ENCODE assay signal across 20 cellular contexts in the genomic region with DNA sequence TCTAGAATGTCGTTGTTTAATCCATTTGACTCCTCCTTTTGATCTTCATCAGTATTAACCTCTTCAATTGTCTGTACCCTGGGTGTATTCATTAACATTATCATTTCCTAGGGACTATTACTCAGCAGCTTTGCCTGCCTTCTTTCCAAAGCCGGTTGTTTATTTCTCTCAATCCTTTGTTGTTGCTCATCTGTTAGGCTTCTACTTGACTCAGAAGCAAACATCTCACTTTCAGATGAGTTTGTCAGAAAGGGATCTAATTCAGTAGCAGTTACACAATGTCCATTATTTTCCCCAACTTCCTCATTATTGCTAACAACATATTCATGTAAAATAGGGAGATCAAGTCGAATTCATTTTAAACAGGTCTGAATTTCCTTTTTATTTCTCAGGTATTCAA. TPM values are rescaled to one million over a fixed set of nuclear protein-coding genes. Genes with fewer than 3 reads are reported as not detected.
A peak's percentile ranks its signal among the peaks of the same experiment; 100 is the strongest.
DNase-seq lines count a peak whose midpoint lies in the region; ATAC-seq and TF ChIP-seq lines count a peak whose summit lies in the region.
"Had no signal": no experiment of that assay in that cellular context is flagged by ENCODE, and none has a peak within 500 bp of the region (broad histone marks: within the 10 kb centered on the region; RNA-seq: fewer than 3 reads in every experiment).

No MANE protein-coding gene starts in this region.

- no peak overlapping the region for H3K4me3 ChIP-seq in choroid plexus epithelial cell (ENCODE audit: low read depth, low read length)
- H3K4me3 ChIP-seq in osteoblast (ENCODE audit: insufficient read depth, low read length) = no peak overlapping the region
- no peak overlapping the region for H3K4me3 ChIP-seq in uterus
- H3K4me3 ChIP-seq: esophagus muscularis mucosa, neural progenitor cell, upper lobe of left lung had no signal

- H3K27me3 ChIP-seq in osteoblast (ENCODE audit: insufficient read depth, low read length) (no peaks in the 10 kb centered on the region), uterus (no peaks in the 10 kb centered on the region)
- H3K27me3 ChIP-seq: neural progenitor cell, upper lobe of left lung had no signal

- no peak for ATAC-seq in HG03378 (IDR thresholded peaks at IDR 0.05; ENCODE audit: unreplicated experiment)
- ATAC-seq: HCT116; SK-N-SH treated with all-trans-retinoic acid at 6 μM for 48 hours; stimulated activated naive CD8-positive, alpha-beta T cell treated with anti-CD3 and anti-CD28 coated beads, Interleukin-15, amount 100 ng/mL, for 72 hours had no signal

- intact Hi-C loops in uterus (cut with DNase I; ENCODE audit: low total_unique reads) = no loop called here

- peak overlapping the region; percentile 20 for H3K4me2 ChIP-seq in osteoblast (ENCODE audit: insufficient read depth, low read length)
- H3K4me2 ChIP-seq: neural progenitor cell had no signal

- H3K4me1 ChIP-seq in osteoblast (ENCODE audit: insufficient read depth, low read length) (peaks cover 8% of the 10 kb centered on the region), uterus (no peaks in the 10 kb centered on the region)
- H3K4me1 ChIP-seq: esophagus muscularis mucosa, neural progenitor cell, upper lobe of left lung had no signal

- H4K20me1 ChIP-seq in osteoblast (ENCODE audit: insufficient read depth, low read length) = no peaks in the 10 kb centered on the region

- no peak overlapping the region for H3K27ac ChIP-seq in osteoblast (ENCODE audit: low read depth, low read length)
- no peak overlapping the region for H3K27ac ChIP-seq in uterus
- H3K27ac ChIP-seq: esophagus muscularis mucosa, neural progenitor cell, upper lobe of left lung had no signal

- no peak overlapping the region for H2AFZ ChIP-seq in osteoblast (ENCODE audit: low read length)
- H2AFZ ChIP-seq: neural progenitor cell had no signal

- no peak for TF ChIP-seq POLR2A in uterus (IDR thresholded peaks at IDR 0.05)

- H3K36me3 ChIP-seq in osteoblast (ENCODE audit: insufficient read depth, low read length) (no peaks in the 10 kb centered on the region), uterus (no peaks in the 10 kb centered on the region)
- H3K36me3 ChIP-seq: esophagus muscularis mucosa, neural progenitor cell, upper lobe of left lung had no signal

- H3K79me2 ChIP-seq in osteoblast (ENCODE audit: insufficient read depth, low read length) = no peaks in the 10 kb centered on the region

- peak; percentile 50 for DNase-seq in GM04503 (ENCODE audit: low read depth)
- peak; percentile 66 for DNase-seq in NOMO-1 treated with DMSO at 0.1 percent for 48 hours (lab: John Stamatoyannopoulos, UW; ENCODE audit: unreplicated experiment)
- peak; percentile 37 for DNase-seq in choroid plexus epithelial cell (ENCODE audit: low read depth)
- no peak for DNase-seq in osteoblast (ENCODE audit: insufficient read length, low spot score, missing footprints)
- no peak for DNase-seq in uterus
- no peak for DNase-seq in stimulated activated CD4-positive, alpha-beta T cell treated with anti-CD3 and anti-CD28 coated beads, Interleukin-1b, Interleukin-23, amount 100 ng/mL, for 48 hours
- no peak for DNase-seq in retina
- DNase-seq: activated CD4-positive, alpha-beta T cell treated with anti-CD3 and anti-CD28 coated beads, Interleukin-2, amount 10 ng/mL, durations not matched to agents 7 days and 5 days; activated naive CD4-positive, alpha-beta T cell treated with anti-CD3 and anti-CD28 coated beads, Interleukin-2, amount 10 ng/mL, durations not matched to agents 7 days and 5 days; hypothalamus; midbrain; NCI-H1930; NCI-H446 treated with DMSO at 0.1 percent for 48 hours; stimulated activated naive CD8-positive, alpha-beta T cell treated with anti-CD3 and anti-CD28 coated beads, Interleukin-15, amount 100 ng/mL, for 72 hours; upper lobe of left lung had no signal

- no peak for TF ChIP-seq CTCF in choroid plexus epithelial cell (conservative IDR thresholded peaks at IDR 0.05; ENCODE audit: low read depth, low read length)
- no peak for TF ChIP-seq CTCF in osteoblast (IDR thresholded peaks at IDR 0.05; ENCODE audit: extremely low read depth, low read depth, low read length)
- TF ChIP-seq CTCF in uterus (IDR thresholded peaks at IDR 0.05) = no peak

- H3K9me3 ChIP-seq in osteoblast (ENCODE audit: low read depth, low read length) (no peaks in the 10 kb centered on the region), uterus (no peaks in the 10 kb centered on the region)
- H3K9me3 ChIP-seq: esophagus muscularis mucosa, upper lobe of left lung had no signal

RNA-seq across cellular contexts. Expression of gene HSD17B10, which starts 22.1 kb away (rescaled TPM):
- total RNA-seq in osteoblast = 41.5 and 48.5 TPM in 2 replicates
- 10 to 100 TPM; 12.6 to 91.7 (median 63.9) TPM for total RNA-seq in uterus

RNA-seq across cellular contexts. Expression of gene RIBC1, which starts 33.6 kb away (rescaled TPM):
- 0.29 and 0.72 TPM in 2 replicates for total RNA-seq in osteoblast
- total RNA-seq in uterus = 1 to 10 TPM in 2 of 4 donors, under 1 TPM in 1, not detected in 1; 0.77 to 3.0 (median 2.5) TPM

RNA-seq across cellular contexts. Expression of gene SMC1A, which starts 33.8 kb away (rescaled TPM):
- total RNA-seq in osteoblast (14.4 and 14.8 TPM in 2 replicates), uterus (10 to 100 TPM; 34.8 to 85.5 (median 40.8) TPM)

Comparison
In these comparisons a context has a peak if more than half of its experiments do, and no peak if none do; other contexts are left out.
1. DNase-seq: peak in GM04503 (single experiment), NOMO-1 treated with DMSO at 0.1 percent for 48 hours (single experiment) and choroid plexus epithelial cell (single experiment); none in osteoblast (single experiment), uterus (0 of 2), stimulated activated CD4-positive, alpha-beta T cell treated with anti-CD3 and anti-CD28 coated beads, Interleukin-1b, Interleukin-23, amount 100 ng/mL, for 48 hours (single experiment) and retina (single experiment).